ENCODE assay signal across 1 cellular context in genomic region chr17:38557836-38558750, GRCh38.
TF ChIP-seq lines count a peak whose summit lies in the region.

No MANE protein-coding gene starts in this region.

TF ChIP-seq in HEK293, 187 proteins besides CTCF, POLR2A, EP300 and RAD21 (continued from another document and continues in another):
- peak; percentile 87 for TF ChIP-seq PRDM10 (tag by site-specific recombination; IDR thresholded peaks at IDR 0.05)
- no peak for TF ChIP-seq YY1 (tag by site-specific recombination; IDR thresholded peaks at IDR 0.05)
- TF ChIP-seq GLI4 (tag by site-specific recombination; IDR thresholded peaks at IDR 0.05) = no peak
- peak; percentile 79 for TF ChIP-seq ZNF341 (tag by site-specific recombination; IDR thresholded peaks at IDR 0.05; ENCODE audit: low read depth)
- no peak for TF ChIP-seq ZNF175 (tag by site-specific recombination; IDR thresholded peaks at IDR 0.05)
- no peak; the same call in 1 of the 2 replicates for TF ChIP-seq ZNF394 (tag by site-specific recombination; IDR thresholded peaks at IDR 0.05; ENCODE audit: borderline replicate concordance)
- no peak for TF ChIP-seq OVOL3 (tag by site-specific recombination; IDR thresholded peaks at IDR 0.05)
- peak; percentile 83 for TF ChIP-seq KLF1 (tag by site-specific recombination; IDR thresholded peaks at IDR 0.05)
- TF ChIP-seq KLF10 (tag by site-specific recombination; IDR thresholded peaks at IDR 0.05) = peak; percentile 78
- peak; percentile 85; the same call in 1 of the 2 replicates for TF ChIP-seq YY2 (tag by site-specific recombination; IDR thresholded peaks at IDR 0.05)
- peak; percentile 12 for TF ChIP-seq KLF17 (tag by site-specific recombination; IDR thresholded peaks at IDR 0.05)
- TF ChIP-seq ZNF114 (tag by site-specific recombination; IDR thresholded peaks at IDR 0.05) = no peak
- peak; percentile 91; the same call in 1 of the 2 replicates for TF ChIP-seq MZF1 (tag by site-specific recombination; IDR thresholded peaks at IDR 0.05; ENCODE audit: borderline replicate concordance)
- TF ChIP-seq ZNF837 (tag by site-specific recombination; IDR thresholded peaks at IDR 0.05) = no peak
- no peak for TF ChIP-seq ZNF280C (tag by site-specific recombination; IDR thresholded peaks at IDR 0.05)
- TF ChIP-seq ZNF248 (tag by site-specific recombination; IDR thresholded peaks at IDR 0.05) = no peak
- TF ChIP-seq ZNF449 (tag by site-specific recombination; IDR thresholded peaks at IDR 0.05) = no peak
- no peak for TF ChIP-seq ZFP3 (tag by site-specific recombination; IDR thresholded peaks at IDR 0.05; ENCODE audit: low read depth)
- TF ChIP-seq ZFP41 (tag by site-specific recombination; IDR thresholded peaks at IDR 0.05; ENCODE audit: borderline replicate concordance) = no peak
- no peak for TF ChIP-seq ZNF488 (tag by site-specific recombination; IDR thresholded peaks at IDR 0.05)
- no peak for TF ChIP-seq ZNF146 (tag by site-specific recombination; IDR thresholded peaks at IDR 0.05)
- TF ChIP-seq ZNF155 (tag by site-specific recombination; IDR thresholded peaks at IDR 0.05) = no peak
- TF ChIP-seq ZSCAN5A (tag by site-specific recombination; IDR thresholded peaks at IDR 0.05) = no peak
- no peak for TF ChIP-seq ZNF48 (tag by site-specific recombination; IDR thresholded peaks at IDR 0.05)
- TF ChIP-seq ELK4 (IDR thresholded peaks at IDR 0.05; ENCODE audit: borderline replicate concordance, low read depth, low read length) = no peak
- peak; percentile 87; the same call in 1 of the 2 replicates for TF ChIP-seq ZNF660 (tag by site-specific recombination; IDR thresholded peaks at IDR 0.05)
- no peak for TF ChIP-seq ZNF133 (tag by site-specific recombination; IDR thresholded peaks at IDR 0.05)
- peak; percentile 51; the same call in 1 of the 2 replicates for TF ChIP-seq PRDM1 (tag by site-specific recombination; IDR thresholded peaks at IDR 0.05)
- TF ChIP-seq ZNF785 (tag by site-specific recombination; IDR thresholded peaks at IDR 0.05) = no peak
- TF ChIP-seq ZNF626 (tag by site-specific recombination; IDR thresholded peaks at IDR 0.05) = no peak
- no peak for TF ChIP-seq ZNF521 (tag by site-specific recombination; IDR thresholded peaks at IDR 0.05)
- TF ChIP-seq ZEB2 (tag by site-specific recombination; IDR thresholded peaks at IDR 0.05) = peak; percentile 84
- no peak for TF ChIP-seq FEZF1 (tag by site-specific recombination; IDR thresholded peaks at IDR 0.05)
- no peak for TF ChIP-seq ZNF239 (tag by site-specific recombination; IDR thresholded peaks at IDR 0.05)
- no peak for TF ChIP-seq BCL6B (tag by site-specific recombination; IDR thresholded peaks at IDR 0.05)
- no peak for TF ChIP-seq ZNF37A (tag by site-specific recombination; IDR thresholded peaks at IDR 0.05)
- TF ChIP-seq ZNF513 (tag by site-specific recombination; IDR thresholded peaks at IDR 0.05) = no peak
- TF ChIP-seq ZNF670 (tag by site-specific recombination; IDR thresholded peaks at IDR 0.05; ENCODE audit: low read depth) = no peak
- peak; percentile 63 for TF ChIP-seq ZNF366 (tag by site-specific recombination; conservative IDR thresholded peaks at IDR 0.05)
- TF ChIP-seq ZNF423 (tag by site-specific recombination; IDR thresholded peaks at IDR 0.05) = no peak
- TF ChIP-seq ZNF843 (tag by site-specific recombination; IDR thresholded peaks at IDR 0.05) = no peak
- TF ChIP-seq ZNF473 (tag by site-specific recombination; IDR thresholded peaks at IDR 0.05) = no peak
- peak; percentile 57 for TF ChIP-seq ZNF654 (tag by site-specific recombination; IDR thresholded peaks at IDR 0.05; ENCODE audit: low read depth)
- no peak for TF ChIP-seq ZNF221 (tag by site-specific recombination; IDR thresholded peaks at IDR 0.05; ENCODE audit: borderline replicate concordance)
- no peak; the same call in 1 of the 2 replicates for TF ChIP-seq OSR2 (tag by site-specific recombination; IDR thresholded peaks at IDR 0.05)
- no peak for TF ChIP-seq ZNF529 (tag by site-specific recombination; IDR thresholded peaks at IDR 0.05; ENCODE audit: insufficient replicate concordance)
- 0 out of 2 replicates have a peak, but pooled peaks have one; percentile 18 for TF ChIP-seq PBX3 (CRISPR knock-in tag; IDR thresholded peaks at IDR 0.05)
- TF ChIP-seq ZNF623 (tag by site-specific recombination; IDR thresholded peaks at IDR 0.05) = no peak
- TF ChIP-seq ZFP69B (tag by site-specific recombination; IDR thresholded peaks at IDR 0.05) = peak; percentile 65
- TF ChIP-seq ZSCAN18 (tag by site-specific recombination; IDR thresholded peaks at IDR 0.05) = no peak
- TF ChIP-seq GLIS2 (tag by site-specific recombination; IDR thresholded peaks at IDR 0.05) = no peak
- no peak for TF ChIP-seq KLF7 (tag by site-specific recombination; IDR thresholded peaks at IDR 0.05; ENCODE audit: borderline replicate concordance)
